8 cellular contexts compared by ENCODE assay signal in the genomic region with DNA sequence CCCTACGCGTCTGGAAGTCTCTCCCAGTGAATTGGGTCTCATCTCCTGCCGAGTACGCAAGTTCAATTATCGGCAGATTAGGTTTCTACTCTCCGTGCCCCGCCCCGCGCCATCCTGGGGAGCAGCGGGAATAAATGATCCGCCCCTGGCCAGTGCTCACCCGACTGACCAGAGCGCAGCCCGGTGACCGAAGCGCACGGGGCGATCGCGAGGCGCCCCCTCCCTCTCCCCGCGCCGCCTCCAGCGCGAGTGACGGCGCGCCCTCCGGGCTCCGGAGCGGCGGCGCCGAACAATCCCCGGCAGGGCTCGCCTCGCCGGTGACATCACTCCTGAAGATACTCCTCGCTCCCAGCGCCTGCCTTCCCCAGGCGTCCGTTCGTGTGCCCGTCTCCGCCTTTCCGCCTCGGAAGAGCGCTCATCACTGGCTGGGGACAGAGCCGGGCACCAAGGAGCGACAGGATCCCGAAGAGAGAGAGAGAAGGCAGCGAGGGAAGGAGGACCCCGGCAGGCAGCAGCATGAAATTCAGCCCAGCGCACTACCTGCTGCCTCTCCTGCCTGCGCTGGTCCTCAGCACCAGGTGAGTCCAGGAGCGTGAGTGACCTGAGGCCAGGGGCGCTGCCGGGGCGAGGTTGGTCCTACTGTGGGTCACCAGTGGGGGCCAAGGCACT. TPM values are rescaled to one million over a fixed set of nuclear protein-coding genes. Genes with fewer than 3 reads are reported as not detected.
DNase-seq lines count a peak whose midpoint lies in the region; ATAC-seq and TF ChIP-seq lines count a peak whose summit lies in the region.

A gene (plus strand): TSS at position 326 of the 669 bp plus-strand sequence.

- peak within 1 kb of the TSS; percentile 65 for H2AFZ ChIP-seq in fibroblast of lung (ENCODE audit: low read length)

- no peaks in the 10 kb centered on the region for H3K36me3 ChIP-seq in fibroblast of lung (ENCODE audit: control insufficient read depth, insufficient read depth, low read length)

- peak within 1 kb of the TSS; percentile 84 for H3K4me2 ChIP-seq in fibroblast of lung (ENCODE audit: extremely low read depth, insufficient read depth, low read length)

- peak; percentile 38 for DNase-seq in DMS79 (lab: John Stamatoyannopoulos, UW)
- DNase-seq in NCI-H748 (lab: John Stamatoyannopoulos, UW; ENCODE audit: unreplicated experiment), result peak; percentile 64
- DNase-seq in fibroblast of lung (ENCODE audit: low read depth in 2 of 2), result peak; percentile 29 to 59
- DNase-seq in nephron progenitor cell, result peak; percentile 77
- DNase-seq in A172 (ENCODE audit: low spot score), result no peak
- no peak for DNase-seq in stimulated activated CD8-positive, alpha-beta memory T cell treated with anti-CD3 and anti-CD28 coated beads, Interleukin-4, amount 100 ng/mL, for 48 hours
- DNase-seq in AML-193 (lab: John Stamatoyannopoulos, UW), result no peak

- H3K4me1 Mint-ChIP-seq in nephron progenitor cell, result peaks cover 17% of the 10 kb centered on the region

- peak within 1 kb of the TSS; percentile 35 to 82 (median 45) for H3K4me3 ChIP-seq in fibroblast of lung (replicated peaks in 1 of 4; ENCODE audit: control extremely low read depth in 1 of 4, insufficient read depth in 1 of 4, low read depth in 3 of 4, low read length in 4 of 4)

- H3K9me3 ChIP-seq in fibroblast of lung (ENCODE audit: control insufficient read depth, insufficient read depth, low read depth, low read length), result no peaks in the 10 kb centered on the region

- no peak within 1 kb of the TSS for H3K27ac ChIP-seq in fibroblast of lung (ENCODE audit: insufficient read depth, low read length)

- TF ChIP-seq CTCF in fibroblast of lung (conservative IDR thresholded peaks at IDR 0.05 in 1 of 2, IDR thresholded peaks at IDR 0.05 in 1 of 2; ENCODE audit: low read depth in 1 of 2, low read length in 2 of 2) (peak in 1 of 2 donors; percentile 1), nephron progenitor cell (IDR thresholded peaks at IDR 0.05) (no peak)

- H3K27me3 Mint-ChIP-seq in nephron progenitor cell (ENCODE audit: low read depth, poor library complexity), result peaks cover 79% of the 10 kb centered on the region

- H3K9ac ChIP-seq in fibroblast of lung (ENCODE audit: insufficient read depth, low read length), result no peak within 1 kb of the TSS

- H3K4me1 ChIP-seq in fibroblast of lung (ENCODE audit: control insufficient read depth, extremely low read depth, insufficient read depth, low read length), result no peaks in the 10 kb centered on the region

- peaks cover 3% of the 10 kb centered on the region for H3K27me3 ChIP-seq in fibroblast of lung (ENCODE audit: control insufficient read depth, insufficient read depth, low read length)

- H3K4me3 Mint-ChIP-seq in nephron progenitor cell, result peak within 1 kb of the TSS; percentile 89

- H3K79me2 ChIP-seq in fibroblast of lung (ENCODE audit: control insufficient read depth, insufficient read depth, low read length), result no peaks in the 10 kb centered on the region

- no peak for ATAC-seq in GM18498 (IDR thresholded peaks at IDR 0.05; ENCODE audit: unreplicated experiment)

- H3K9me3 Mint-ChIP-seq in nephron progenitor cell, result no peaks in the 10 kb centered on the region

- H3K36me3 Mint-ChIP-seq in nephron progenitor cell (ENCODE audit: low read depth), result no peaks in the 10 kb centered on the region

- H3K27ac Mint-ChIP-seq in nephron progenitor cell, result no peak within 1 kb of the TSS

- H4K20me1 ChIP-seq in fibroblast of lung (ENCODE audit: control insufficient read depth, extremely low read depth, insufficient read depth, low read length), result no peaks in the 10 kb centered on the region

RNA-seq across cellular contexts. Expression of the gene that starts here (rescaled TPM):
- total RNA-seq in fibroblast of lung, result 0.26 and 0.50 TPM in 2 replicates
- polyA plus RNA-seq in fibroblast of lung, result 0.03 and 0.28 TPM in 2 replicates
- 0.18 TPM in 1 of 2 replicates, not detected in the other for polyA plus RNA-seq in fibroblast of lung (2012)
- polyA minus RNA-seq in fibroblast of lung (ENCODE audit: low replicate concordance), result not detected in 2 replicates
- not detected in 2 replicates for total RNA-seq in A172 (2014; rRNA removed; shearing (Covaris generic))

Comparison
In these comparisons a context has a peak if more than half of its experiments do, and no peak if none do; other contexts are left out.
1. Peak in DNase-seq, H3K4me3 ChIP-seq and H3K4me2 ChIP-seq in fibroblast of lung; RNA of the gene not detected or under 1 TPM.
2. DNase-seq: peak in DMS79 (single experiment), NCI-H748 (single experiment) and nephron progenitor cell (single experiment); none in A172 (single experiment), stimulated activated CD8-positive, alpha-beta memory T cell treated with anti-CD3 and anti-CD28 coated beads, Interleukin-4, amount 100 ng/mL, for 48 hours (single experiment) and AML-193 (0 of 2).